Comparison of ENCODE assay signal across 1 cellular context in genomic region chr14:93976477-93977057, GRCh38.
A peak's percentile ranks its signal among the peaks of the same experiment; 100 is the strongest.
TF ChIP-seq lines count a peak whose summit lies in the region.

Gene ASB2, minus strand, starts transcription at chr14:93976570. Its CDS starts 12,031 bp downstream, at chr14:93964539.

TF ChIP-seq in IMR-90, 13 proteins besides CTCF, POLR2A, EP300 and RAD21:
- TF ChIP-seq BHLHE40 (IDR thresholded peaks at IDR 0.05; ENCODE audit: low read depth, low read length) (peak; percentile 63), RFX5 (IDR thresholded peaks at IDR 0.05; ENCODE audit: low read depth, low read length) (no peak)
- TF ChIP-seq, protein P1, sequence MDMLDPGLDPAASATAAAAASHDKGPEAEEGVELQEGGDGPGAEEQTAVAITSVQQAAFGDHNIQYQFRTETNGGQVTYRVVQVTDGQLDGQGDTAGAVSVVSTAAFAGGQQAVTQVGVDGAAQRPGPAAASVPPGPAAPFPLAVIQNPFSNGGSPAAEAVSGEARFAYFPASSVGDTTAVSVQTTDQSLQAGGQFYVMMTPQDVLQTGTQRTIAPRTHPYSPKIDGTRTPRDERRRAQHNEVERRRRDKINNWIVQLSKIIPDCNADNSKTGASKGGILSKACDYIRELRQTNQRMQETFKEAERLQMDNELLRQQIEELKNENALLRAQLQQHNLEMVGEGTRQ (IDR thresholded peaks at IDR 0.05; ENCODE audit: low read depth, low read length): peak; percentile 77
TF ChIP-seq in IMR-90: peak in this region for 2.
